In the genomic region with DNA sequence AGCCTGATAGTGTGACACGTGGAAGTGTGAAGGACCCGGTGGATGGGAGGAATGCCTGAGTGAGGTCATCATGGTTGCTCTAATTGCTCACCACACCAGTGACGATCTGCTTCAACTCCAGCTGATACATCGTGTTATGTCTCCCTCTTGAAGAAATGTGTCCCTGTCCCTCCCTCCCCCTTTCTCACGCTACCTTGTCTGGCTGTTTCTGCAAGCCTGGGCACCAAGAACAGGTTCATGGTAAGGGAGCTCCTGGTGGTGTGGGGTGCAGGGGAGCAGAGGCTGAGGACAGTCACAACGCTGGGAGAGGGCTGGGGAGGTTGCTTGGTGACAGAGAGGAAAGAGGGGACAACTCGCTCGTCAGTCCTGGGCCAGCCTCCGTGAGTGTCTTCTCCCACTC, we compare ENCODE assay signal across 37 cellular contexts.
"Had no signal": no experiment of that assay in that cellular context is flagged by ENCODE, and none has a peak within 500 bp of the region (broad histone marks: within the 10 kb centered on the region; RNA-seq: fewer than 3 reads in every experiment).

No MANE protein-coding gene starts in this region.

- H3K9me3 Mint-ChIP-seq: activated naive CD8-positive, alpha-beta T cell treated with anti-CD3 and anti-CD28 coated beads for 36 hours had no signal

- H3K4me3 Mint-ChIP-seq: activated B cell treated with CpG ODN at 0.5 μM for 24 hours; activated CD4-positive, alpha-beta memory T cell treated with anti-CD3 and anti-CD28 coated beads for 36 hours; activated naive CD8-positive, alpha-beta T cell treated with anti-CD3 and anti-CD28 coated beads for 36 hours; activated T-cell treated with anti-CD3 and anti-CD28 coated beads, Interleukin-2, amount 50 U/mL, for 72 hours; activated T-helper 17 cell treated with anti-CD3 and anti-CD28 coated beads, Interleukin-2, amount 50 U/mL, for 72 hours; T-cell; T-helper 17 cell had no signal

- H3K36me3 Mint-ChIP-seq: activated naive CD8-positive, alpha-beta T cell treated with anti-CD3 and anti-CD28 coated beads for 36 hours; T-cell had no signal

- H3K4me1 Mint-ChIP-seq: activated B cell treated with CpG ODN at 0.5 μM for 24 hours; activated naive CD8-positive, alpha-beta T cell treated with anti-CD3 and anti-CD28 coated beads for 36 hours; activated T-helper 17 cell treated with anti-CD3 and anti-CD28 coated beads, Interleukin-2, amount 50 U/mL, for 72 hours; T-cell; T-helper 17 cell had no signal

- DNase-seq: activated B cell treated with CpG ODN at 0.5 μM for 24 hours; activated CD4-positive, alpha-beta memory T cell treated with anti-CD3 and anti-CD28 coated beads for 36 hours; activated CD4-positive, alpha-beta T cell treated with anti-CD3 and anti-CD28 coated beads for 4 hours; activated CD4-positive, alpha-beta T cell treated with anti-CD3 and anti-CD28 coated beads, Interleukin-2, amount 50 U/mL, for 1 hour; activated CD4-positive, CD25-positive, alpha-beta regulatory T cell treated with anti-CD3 and anti-CD28 coated beads, Interleukin-2, amount 50 U/mL, for 72 hours; activated effector memory CD4-positive, alpha-beta T cell treated with anti-CD3 and anti-CD28 coated beads, Interleukin-2, amount 50 U/mL, for 16 hours; activated naive CD4-positive, alpha-beta T cell; activated naive CD4-positive, alpha-beta T cell treated with anti-CD3 and anti-CD28 coated beads, Interleukin-2, amount 50 U/mL, for 16 hours; activated naive CD8-positive, alpha-beta T cell treated with anti-CD3 and anti-CD28 coated beads for 36 hours; activated T-cell treated with anti-CD3 and anti-CD28 coated beads, Interleukin-2, amount 50 U/mL, for 1 hour; activated T-cell treated with anti-CD3 and anti-CD28 coated beads, Interleukin-2, amount 50 U/mL, for 72 hours; amniotic stem cell; aorta; brain microvascular endothelial cell; Karpas-422; KBM-7; NCI-H1048; NCI-H1105 treated with DMSO at 0.1 percent for 48 hours; NCI-H1436; NCI-H1694 treated with DMSO at 0.1 percent for 48 hours; NCI-H2029; NCI-H2171; NCI-H510A; NCI-H526; NCI-H748 treated with DMSO at 0.1 percent for 48 hours; NK-92 treated with Interleukin-12 subunit alpha and Interleukin-12 subunit beta, amount 100 ng/mL, for 24 hours; PC-3; Peyer's patch; RPMI8226; SHP77 treated with DMSO at 0.1 percent for 48 hours; SK-N-SH; T-cell; T-helper 17 cell had no signal

- H3K4me3 ChIP-seq: cardiac muscle cell, Peyer's patch, SJSA1 had no signal

- H3K27ac Mint-ChIP-seq: activated B cell treated with CpG ODN at 0.5 μM for 24 hours; activated CD4-positive, alpha-beta memory T cell treated with anti-CD3 and anti-CD28 coated beads for 36 hours; activated naive CD8-positive, alpha-beta T cell treated with anti-CD3 and anti-CD28 coated beads for 36 hours; activated T-cell treated with anti-CD3 and anti-CD28 coated beads, Interleukin-2, amount 50 U/mL, for 72 hours; activated T-helper 17 cell treated with anti-CD3 and anti-CD28 coated beads, Interleukin-2, amount 50 U/mL, for 72 hours; T-cell; T-helper 17 cell had no signal

- H3K27me3 ChIP-seq: brain microvascular endothelial cell, cardiac muscle cell, Peyer's patch, SJSA1 had no signal

- H3K27ac ChIP-seq: brain microvascular endothelial cell, cardiac muscle cell, Peyer's patch, SJSA1, VCaP had no signal

- H3K4me2 ChIP-seq: SK-N-SH had no signal

- H3K27me3 Mint-ChIP-seq: activated B cell treated with CpG ODN at 0.5 μM for 24 hours; activated T-helper 17 cell treated with anti-CD3 and anti-CD28 coated beads, Interleukin-2, amount 50 U/mL, for 72 hours; T-helper 17 cell had no signal

- ATAC-seq: activated T-cell treated with anti-CD3 and anti-CD28 coated beads, Interleukin-2, amount 50 U/mL, for 72 hours; activated T-helper 17 cell treated with anti-CD3 and anti-CD28 coated beads, Interleukin-2, amount 50 U/mL, for 72 hours; PC-3; T-cell; T-helper 17 cell had no signal

- H3K4me1 ChIP-seq: Peyer's patch had no signal

- H3K9ac ChIP-seq: SK-N-SH had no signal

- H3K36me3 ChIP-seq: brain microvascular endothelial cell, cardiac muscle cell, Peyer's patch, SJSA1 had no signal
